4 cellular contexts compared by ENCODE assay signal in genomic region chr12:53961025-53961761, GRCh38.
A peak's percentile ranks its signal among the peaks of the same experiment; 100 is the strongest.
TF ChIP-seq lines count a peak whose summit lies in the region.

No MANE protein-coding gene starts in this region.

TF ChIP-seq in GM23338, 12 proteins besides CTCF, POLR2A, EP300 and RAD21:
- TF ChIP-seq, protein P1, sequence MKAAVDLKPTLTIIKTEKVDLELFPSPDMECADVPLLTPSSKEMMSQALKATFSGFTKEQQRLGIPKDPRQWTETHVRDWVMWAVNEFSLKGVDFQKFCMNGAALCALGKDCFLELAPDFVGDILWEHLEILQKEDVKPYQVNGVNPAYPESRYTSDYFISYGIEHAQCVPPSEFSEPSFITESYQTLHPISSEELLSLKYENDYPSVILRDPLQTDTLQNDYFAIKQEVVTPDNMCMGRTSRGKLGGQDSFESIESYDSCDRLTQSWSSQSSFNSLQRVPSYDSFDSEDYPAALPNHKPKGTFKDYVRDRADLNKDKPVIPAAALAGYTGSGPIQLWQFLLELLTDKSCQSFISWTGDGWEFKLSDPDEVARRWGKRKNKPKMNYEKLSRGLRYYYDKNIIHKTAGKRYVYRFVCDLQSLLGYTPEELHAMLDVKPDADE (IDR thresholded peaks at IDR 0.05): no peak
- no peak for TF ChIP-seq ZNF331 (CRISPR knock-in tag; IDR thresholded peaks at IDR 0.05; ENCODE audit: low read depth)
- peak; percentile 94 for TF ChIP-seq EZH2 (IDR thresholded peaks at IDR 0.05; ENCODE audit: low read depth, unreplicated experiment)
- TF ChIP-seq ZNF114 (CRISPR knock-in tag; IDR thresholded peaks at IDR 0.05): no peak
- no peak for TF ChIP-seq POLR2AphosphoS5 (IDR thresholded peaks at IDR 0.05; ENCODE audit: low read depth)
- no peak for TF ChIP-seq JUNB (IDR thresholded peaks at IDR 0.05; ENCODE audit: unreplicated experiment)
- TF ChIP-seq EZH2phosphoT487 (IDR thresholded peaks at IDR 0.05; ENCODE audit: unreplicated experiment): peak; percentile 98
- no peak for TF ChIP-seq NANOG (IDR thresholded peaks at IDR 0.05; ENCODE audit: borderline replicate concordance)
- TF ChIP-seq STAT1 (IDR thresholded peaks at IDR 0.05; ENCODE audit: unreplicated experiment): no peak

TF ChIP-seq in K562, 482 proteins besides CTCF, POLR2A, EP300 and RAD21:
- TF ChIP-seq TRIM24 (IDR thresholded peaks at IDR 0.05): no peak
- no peak for TF ChIP-seq RHOXF2B (CRISPR knock-in tag; conservative IDR thresholded peaks at IDR 0.05)
- TF ChIP-seq SPI1 (IDR thresholded peaks at IDR 0.05; ENCODE audit: borderline replicate concordance, low read depth, low read length): no peak
- no peak for TF ChIP-seq ZKSCAN8 (CRISPR knock-in tag; IDR thresholded peaks at IDR 0.05)
- TF ChIP-seq MTA3 (IDR thresholded peaks at IDR 0.05; ENCODE audit: borderline replicate concordance): no peak
- TF ChIP-seq CBX3 (IDR thresholded peaks at IDR 0.05; ENCODE audit: borderline replicate concordance in 1 of 2, low read length in 2 of 2): no peak
- TF ChIP-seq STAT5A (IDR thresholded peaks at IDR 0.05; ENCODE audit: borderline replicate concordance, low read length): no peak
- no peak for TF ChIP-seq HNRNPL (IDR thresholded peaks at IDR 0.05; ENCODE audit: low read depth, low read length)
- no peak for TF ChIP-seq ILK (tag; IDR thresholded peaks at IDR 0.05; ENCODE audit: borderline replicate concordance, low read depth)

TF ChIP-seq in neural cell, 6 proteins besides CTCF, POLR2A, EP300 and RAD21:
- no peak for TF ChIP-seq SMC3 (conservative IDR thresholded peaks at IDR 0.05; ENCODE audit: poor library complexity)
- no peak for TF ChIP-seq MXI1 (conservative IDR thresholded peaks at IDR 0.05; ENCODE audit: poor library complexity, severe bottlenecking)
- TF ChIP-seq REST (IDR thresholded peaks at IDR 0.05; ENCODE audit: borderline replicate concordance): no peak
- peak; percentile 25 for TF ChIP-seq EZH2 (IDR thresholded peaks at IDR 0.05; ENCODE audit: borderline replicate concordance, insufficient read depth, low read length, poor library complexity, severe bottlenecking)
- TF ChIP-seq TAF1 (IDR thresholded peaks at IDR 0.05; ENCODE audit: low read depth): no peak

TF ChIP-seq in GM12891, 5 proteins besides CTCF, POLR2A, EP300 and RAD21:
- no peak for TF ChIP-seq TAF1 (IDR thresholded peaks at IDR 0.05; ENCODE audit: low read depth, low read length)
- no peak for TF ChIP-seq POU2F2 (IDR thresholded peaks at IDR 0.05; ENCODE audit: low read depth, low read length)
- TF ChIP-seq PAX5 (IDR thresholded peaks at IDR 0.05; ENCODE audit: insufficient read depth, low read length, severe bottlenecking): no peak
- no peak for TF ChIP-seq SPI1 (IDR thresholded peaks at IDR 0.05; ENCODE audit: low read depth, low read length)
- TF ChIP-seq POLR2AphosphoS5 (IDR thresholded peaks at IDR 0.05; ENCODE audit: low read depth, low read length): no peak
